Comparison of ENCODE assay signal across 8 cellular contexts in the genomic region with DNA sequence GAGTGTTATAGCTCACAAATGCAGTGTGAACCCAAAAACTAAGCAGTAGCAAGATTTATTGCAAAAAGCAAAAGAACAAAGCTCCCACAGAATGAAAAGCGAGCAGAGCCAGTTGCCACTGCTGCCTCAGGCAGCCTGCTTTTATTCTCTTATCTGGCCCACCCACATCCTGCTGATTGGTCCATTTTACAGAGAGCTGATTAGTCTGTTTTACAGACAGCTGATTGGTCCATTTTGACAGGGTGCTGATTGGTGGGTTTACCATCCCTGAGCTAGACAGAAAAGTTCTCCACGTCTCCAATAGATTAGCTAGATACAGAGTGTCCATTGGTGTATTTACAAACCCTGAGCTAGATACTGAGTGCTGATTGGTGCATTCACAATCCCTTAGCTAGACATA. TPM values are rescaled to one million over a fixed set of nuclear protein-coding genes. Genes with fewer than 3 reads are reported as not detected.
DNase-seq lines count a peak whose midpoint lies in the region; TF ChIP-seq lines count a peak whose summit lies in the region.
"Not testable (repeated sequence)": the region's sequence is repeated elsewhere in the genome, so short reads cannot be mapped to it uniquely, and the experiment has no call there.

No MANE protein-coding gene starts in this region.

- H3K36me3 Mint-ChIP-seq in activated T-cell treated with anti-CD3 and anti-CD28 coated beads, Interleukin-2, amount 50 U/mL, for 24 hours (ENCODE audit: low read depth); neural progenitor cell: not testable (repeated sequence)

- not testable (repeated sequence) for H3K4me2 ChIP-seq in neural progenitor cell

- not testable (repeated sequence) for H3K27ac ChIP-seq in esophagus muscularis mucosa (replicated peaks in 1 of 4); neural progenitor cell; testis

- H3K4me3 Mint-ChIP-seq in activated T-cell treated with anti-CD3 and anti-CD28 coated beads, Interleukin-2, amount 50 U/mL, for 24 hours; neural progenitor cell: not testable (repeated sequence)

- H3F3A ChIP-seq in neural progenitor cell (ENCODE audit: low read depth) = not testable (repeated sequence)

- TF ChIP-seq EP300 in esophagus muscularis mucosa (IDR thresholded peaks at IDR 0.05) = not testable (repeated sequence)

- DNase-seq in EH (ENCODE audit: low read depth) (peak; percentile 22), HT1080 (ENCODE audit: low read depth) (peak; percentile 27), NCI-H82 (lab: John Stamatoyannopoulos, UW) (peak; percentile 5), SW480 (ENCODE audit: low spot score) (peak; percentile 23), esophagus muscularis mucosa (ENCODE audit: extremely low spot score) (peak; percentile 37), testis (peak; percentile 76)
- peak; percentile 2 for DNase-seq in activated T-cell treated with anti-CD3 and anti-CD28 coated beads, Interleukin-2, amount 50 U/mL, for 24 hours
- not testable (repeated sequence) for DNase-seq in neural progenitor cell (ENCODE audit: low spot score)

- peak overlapping the region; percentile 34 for H2AFZ ChIP-seq in neural progenitor cell (replicated peaks)

- H3K36me3 ChIP-seq in esophagus muscularis mucosa; neural progenitor cell; testis (ENCODE audit: low read depth, missing control alignments): not testable (repeated sequence)

- H3K4me1 ChIP-seq in esophagus muscularis mucosa, neural progenitor cell, testis: not testable (repeated sequence)

- not testable (repeated sequence) for H3K9ac ChIP-seq in neural progenitor cell

- H3K4me3 ChIP-seq in esophagus muscularis mucosa, neural progenitor cell: not testable (repeated sequence)
- H3K4me3 ChIP-seq in testis = peak overlapping the region in 1 of 2 donors; percentile 54

- not testable (repeated sequence) for H3K4me1 Mint-ChIP-seq in activated T-cell treated with anti-CD3 and anti-CD28 coated beads, Interleukin-2, amount 50 U/mL, for 24 hours (ENCODE audit: low read depth); neural progenitor cell

- peaks cover 15% of the 10 kb centered on the region for H3K27me3 Mint-ChIP-seq in activated T-cell treated with anti-CD3 and anti-CD28 coated beads, Interleukin-2, amount 50 U/mL, for 24 hours
- H3K27me3 Mint-ChIP-seq in neural progenitor cell (ENCODE audit: insufficient read depth, low read depth) = not testable (repeated sequence)

- intact Hi-C loops in esophagus muscularis mucosa (cut with DNase I); testis (cut with DNase I; ENCODE audit: low total_unique reads): not testable (repeated sequence)

- not testable (repeated sequence) for H3K79me2 ChIP-seq in neural progenitor cell (ENCODE audit: low read depth)

- not testable (repeated sequence) for H3K9me3 ChIP-seq in esophagus muscularis mucosa; neural progenitor cell (ENCODE audit: low read depth); testis

- 100% methylated on average over 2 of the region's 2 CpGs for WGBS in esophagus muscularis mucosa
- 54 to 60% methylated on average over 2 of the region's 2 CpGs for WGBS in testis, 2 donors

- H3K9me3 Mint-ChIP-seq in activated T-cell treated with anti-CD3 and anti-CD28 coated beads, Interleukin-2, amount 50 U/mL, for 24 hours; neural progenitor cell: not testable (repeated sequence)

- H3K27ac Mint-ChIP-seq in activated T-cell treated with anti-CD3 and anti-CD28 coated beads, Interleukin-2, amount 50 U/mL, for 24 hours; neural progenitor cell: not testable (repeated sequence)

- not testable (repeated sequence) for TF ChIP-seq POLR2A in esophagus muscularis mucosa (IDR thresholded peaks at IDR 0.05; ENCODE audit: low read depth); testis (IDR thresholded peaks at IDR 0.05)

- not testable (repeated sequence) for TF ChIP-seq CTCF in esophagus muscularis mucosa (IDR thresholded peaks at IDR 0.05); neural progenitor cell (IDR thresholded peaks at IDR 0.05); testis (IDR thresholded peaks at IDR 0.05)

- H4K20me1 ChIP-seq in neural progenitor cell (ENCODE audit: low read depth) = not testable (repeated sequence)

- not testable (repeated sequence) for H3K27me3 ChIP-seq in esophagus muscularis mucosa, neural progenitor cell, testis

RNA-seq across cellular contexts. Expression of gene VASH1, which starts 55.1 kb away (rescaled TPM):
- 0.30 and 0.55 TPM in 2 replicates for total RNA-seq in HT1080 (2014; rRNA removed; shearing (Covaris generic))
- 1.2 and 1.3 TPM in 2 replicates for polyA plus RNA-seq in HT1080 (2015; cell fraction: cytosol; rRNA removed)
- polyA plus RNA-seq in HT1080 (2015; cell fraction: nucleus; rRNA removed) = 2.8 and 4.3 TPM in 2 replicates
- 10 to 100 TPM in 2 of 4 donors, 1 to 10 TPM in 2; 5.6 to 17.5 (median 9.2) TPM for total RNA-seq in esophagus muscularis mucosa
- 10.3 and 20.1 TPM in 2 replicates for total RNA-seq in neural progenitor cell (ENCODE audit: low replicate concordance)
- 10 to 100 TPM; 26.6 to 31.7 TPM for total RNA-seq in testis
- polyA plus RNA-seq in testis (ENCODE audit: insufficient read depth, low read depth, low replicate concordance) = 32.0 TPM
